In the genomic region with DNA sequence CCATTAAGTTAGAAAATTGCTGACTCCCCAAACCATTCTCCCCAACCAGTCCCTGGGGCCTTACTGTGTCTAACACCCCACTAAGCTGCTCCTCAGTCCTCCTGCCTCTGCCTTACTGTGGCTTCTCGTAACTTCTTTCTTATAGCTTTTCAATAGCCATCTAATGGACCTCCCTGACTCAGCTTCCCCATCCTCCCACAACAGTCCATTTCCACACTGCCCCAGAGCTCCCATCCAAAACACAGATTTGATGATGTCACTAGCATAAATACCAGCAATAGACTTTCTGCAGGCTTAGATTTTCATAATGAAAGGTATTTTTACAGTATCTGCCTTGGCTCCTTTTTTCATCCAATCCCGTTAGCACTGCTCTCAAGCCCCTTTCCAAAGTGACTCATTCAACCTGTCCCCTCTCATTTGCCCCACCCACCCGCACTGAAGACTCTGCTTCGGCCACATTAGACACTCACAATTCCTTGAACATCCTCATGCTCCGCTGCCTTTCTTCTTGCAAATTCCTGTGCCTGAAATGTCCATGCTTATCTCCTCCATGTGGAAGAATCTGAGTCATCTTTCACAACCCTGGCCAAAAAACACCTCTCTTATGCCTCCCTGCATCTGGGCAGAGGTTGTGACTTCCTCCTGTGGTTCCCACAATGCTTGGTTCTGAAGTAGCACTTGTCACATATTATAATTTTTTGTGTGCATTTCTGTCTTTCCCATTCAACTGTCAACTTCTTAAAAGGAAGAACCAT, we compare ENCODE assay signal across 1 cellular context.
TF ChIP-seq lines count a peak whose summit lies in the region.

No MANE protein-coding gene starts in this region.

TF ChIP-seq in IMR-90, 13 proteins besides CTCF, POLR2A, EP300 and RAD21:
- TF ChIP-seq NFE2L2 (IDR thresholded peaks at IDR 0.05; ENCODE audit: low read depth, low read length) (no peak), MAFK (IDR thresholded peaks at IDR 0.05; ENCODE audit: low read depth, low read length) (0 out of 2 replicates have a peak, but pooled peaks have one; percentile 12)
